Comparison of ENCODE assay signal across 8 cellular contexts in the genomic region with DNA sequence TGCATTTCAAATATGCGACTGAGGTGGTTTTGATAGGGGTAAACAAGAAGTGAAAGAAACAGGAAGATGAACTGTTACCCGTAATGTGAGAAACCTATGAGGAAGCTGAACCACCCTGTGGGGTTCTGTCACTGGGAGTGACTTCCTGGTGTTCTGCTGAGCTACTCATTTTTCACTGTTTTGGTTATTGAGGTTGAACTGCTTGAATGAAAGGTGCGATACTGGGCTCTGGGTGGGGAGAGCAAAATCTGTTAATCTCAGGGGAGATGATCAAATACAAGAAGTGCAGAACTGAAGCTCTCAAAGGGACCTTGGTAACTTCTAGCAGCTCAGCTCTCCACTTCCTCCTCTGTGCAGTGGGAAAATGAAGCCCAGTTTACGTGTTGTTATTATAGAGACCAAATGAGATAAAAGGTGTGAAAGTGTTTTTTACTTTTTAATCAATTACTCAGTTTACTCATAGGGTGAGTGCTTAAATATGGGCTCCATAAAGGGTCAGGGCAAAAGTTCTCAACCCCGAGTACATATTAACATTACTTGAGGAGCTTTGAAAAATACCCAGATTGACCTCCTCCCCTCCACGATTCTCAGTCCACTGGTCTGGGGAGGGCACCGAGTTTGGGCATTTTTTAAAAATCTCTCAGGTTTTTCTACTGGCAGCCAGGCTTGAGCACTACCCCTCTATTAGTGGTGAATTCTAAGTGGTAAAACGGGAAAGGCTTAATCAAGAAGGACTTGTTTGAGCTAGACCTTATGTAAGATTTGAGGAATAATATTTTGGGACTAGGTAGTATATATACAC.
A peak's percentile ranks its signal among the peaks of the same experiment; 100 is the strongest.
DNase-seq lines count a peak whose midpoint lies in the region; ATAC-seq, FAIRE-seq and TF ChIP-seq lines count a peak whose summit lies in the region.

No MANE protein-coding gene starts in this region.

- ATAC-seq in GM19468 (IDR thresholded peaks at IDR 0.05; ENCODE audit: extremely low read depth, unreplicated experiment) (peak; percentile 77), HG03565 (IDR thresholded peaks at IDR 0.05; ENCODE audit: unreplicated experiment) (peak; percentile 83)

- peak; percentile 8 for DNase-seq in DMS153 treated with DMSO at 0.1 percent for 48 hours (lab: John Stamatoyannopoulos, UW; ENCODE audit: unreplicated experiment)
- peak; percentile 33 for DNase-seq in activated CD4-positive, CD25-positive, alpha-beta regulatory T cell treated with anti-CD3 and anti-CD28 coated beads, Interleukin-2, amount 50 U/mL, for 72 hours
- peak; percentile 60 for DNase-seq in esophagus muscularis mucosa (ENCODE audit: extremely low spot score)
- DNase-seq in stimulated activated CD8-positive, alpha-beta memory T cell treated with anti-CD3 and anti-CD28 coated beads, Interleukin-4, amount 100 ng/mL, for 24 hours (ENCODE audit: low read depth), result peak; percentile 29
- no peak for DNase-seq in frontal cortex (ENCODE audit: low spot score in 2 of 2)
- no peak for DNase-seq in NCI-H2196 treated with DMSO at 0.1 percent for 48 hours (lab: John Stamatoyannopoulos, UW; ENCODE audit: unreplicated experiment)

- H3K4me1 ChIP-seq in esophagus muscularis mucosa, result peaks cover 0 to 16% (median 9%) of the 10 kb centered on the region in 4 donors

- FAIRE-seq in frontal cortex (lab: Jason Lieb, UNC), result no peak

- H3K36me3 ChIP-seq in esophagus muscularis mucosa, result no peaks in the 10 kb centered on the region

- no peak overlapping the region for H3K4me3 ChIP-seq in esophagus muscularis mucosa

- no peak for TF ChIP-seq EP300 in esophagus muscularis mucosa (IDR thresholded peaks at IDR 0.05)

- H3K27ac ChIP-seq in esophagus muscularis mucosa (replicated peaks in 1 of 4), result no peak overlapping the region

- WGBS in esophagus muscularis mucosa, result 70% methylated on average over 8 of the region's 8 CpGs

- intact Hi-C loops in esophagus muscularis mucosa (cut with DNase I), result no loop called here

- no peak for TF ChIP-seq POLR2A in esophagus muscularis mucosa (IDR thresholded peaks at IDR 0.05; ENCODE audit: low read depth)

- no peaks in the 10 kb centered on the region for H3K9me3 ChIP-seq in esophagus muscularis mucosa

- H3K27me3 ChIP-seq in esophagus muscularis mucosa, result no peaks in the 10 kb centered on the region

- TF ChIP-seq CTCF in esophagus muscularis mucosa (IDR thresholded peaks at IDR 0.05), result no peak

Comparison
In these comparisons a context has a peak if more than half of its experiments do, and no peak if none do; other contexts are left out.
1. DNase-seq: peak in DMS153 treated with DMSO at 0.1 percent for 48 hours (single experiment), activated CD4-positive, CD25-positive, alpha-beta regulatory T cell treated with anti-CD3 and anti-CD28 coated beads, Interleukin-2, amount 50 U/mL, for 72 hours (single experiment), esophagus muscularis mucosa (single experiment) and stimulated activated CD8-positive, alpha-beta memory T cell treated with anti-CD3 and anti-CD28 coated beads, Interleukin-4, amount 100 ng/mL, for 24 hours (single experiment); none in frontal cortex (0 of 2) and NCI-H2196 treated with DMSO at 0.1 percent for 48 hours (single experiment).